ENCODE assay signal across 15 cellular contexts in the genomic region with DNA sequence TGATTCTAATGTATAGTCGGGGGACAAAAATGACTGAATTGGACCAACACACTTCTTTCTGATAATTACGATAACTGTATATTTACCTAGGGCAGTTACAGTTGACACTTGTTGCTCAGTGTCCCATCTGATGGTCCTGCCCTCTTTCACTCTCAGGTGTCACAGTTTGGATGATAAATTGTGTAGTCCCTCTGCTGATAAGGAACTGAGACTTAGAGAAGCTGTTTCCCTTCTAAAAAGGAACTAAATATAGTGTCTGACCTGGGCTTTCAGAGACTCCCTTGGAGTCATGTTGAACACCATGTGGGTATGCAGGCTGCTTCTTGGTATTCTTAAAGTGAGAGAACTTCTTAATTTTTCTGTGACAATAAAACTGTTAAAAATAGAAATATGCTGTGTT. TPM values are rescaled to one million over a fixed set of nuclear protein-coding genes. Genes with fewer than 3 reads are reported as not detected.
A peak's percentile ranks its signal among the peaks of the same experiment; 100 is the strongest.
DNase-seq lines count a peak whose midpoint lies in the region; ATAC-seq and TF ChIP-seq lines count a peak whose summit lies in the region.
"Had no signal": no experiment of that assay in that cellular context is flagged by ENCODE, and none has a peak within 500 bp of the region (broad histone marks: within the 10 kb centered on the region; RNA-seq: fewer than 3 reads in every experiment).

No MANE protein-coding gene starts in this region.

- no peaks in the 10 kb centered on the region for H3K9me3 ChIP-seq in MG63
- H3K9me3 ChIP-seq in colonic mucosa, result no peaks in the 10 kb centered on the region
- H3K9me3 ChIP-seq: ovary had no signal

- peaks cover 4 to 8% of the 10 kb centered on the region in 2 donors for H3K4me1 Mint-ChIP-seq in immature natural killer cell
- H3K4me1 Mint-ChIP-seq: activated CD4-positive, alpha-beta T cell treated with anti-CD3 and anti-CD28 coated beads, Interleukin-2, amount 10 ng/mL, durations not matched to agents 24 days and 14 days; activated naive CD4-positive, alpha-beta T cell treated with anti-CD3 and anti-CD28 coated beads, Interleukin-2, amount 50 U/mL, for 24 hours had no signal

- H3K27ac ChIP-seq in colonic mucosa, result no peak overlapping the region
- H3K27ac ChIP-seq: GM23248, KMS-11, ovary, SK-N-MC had no signal

- peaks cover 0 to 13% (median 2%) of the 10 kb centered on the region in 3 donors for H3K27me3 Mint-ChIP-seq in immature natural killer cell (ENCODE audit: low read depth in 3 of 3)
- H3K27me3 Mint-ChIP-seq: activated CD4-positive, alpha-beta T cell treated with anti-CD3 and anti-CD28 coated beads, Interleukin-2, amount 10 ng/mL, durations not matched to agents 24 days and 14 days; activated naive CD4-positive, alpha-beta T cell treated with anti-CD3 and anti-CD28 coated beads, Interleukin-2, amount 50 U/mL, for 24 hours had no signal

- H3K27ac Mint-ChIP-seq in immature natural killer cell, result no peak overlapping the region
- H3K27ac Mint-ChIP-seq: activated CD4-positive, alpha-beta T cell treated with anti-CD3 and anti-CD28 coated beads, Interleukin-2, amount 10 ng/mL, durations not matched to agents 24 days and 14 days; activated naive CD4-positive, alpha-beta T cell treated with anti-CD3 and anti-CD28 coated beads, Interleukin-2, amount 50 U/mL, for 24 hours had no signal

- peak; percentile 38 for DNase-seq in GM06990 (ENCODE audit: extremely low read depth, insufficient read length)
- no peak for DNase-seq in MG63
- DNase-seq in immature natural killer cell, result no peak
- DNase-seq in colonic mucosa, result no peak
- DNase-seq in effector CD4-positive, alpha-beta T cell, result no peak
- DNase-seq: activated CD4-positive, alpha-beta T cell treated with anti-CD3 and anti-CD28 coated beads, Interleukin-2, amount 10 ng/mL, durations not matched to agents 24 days and 14 days; GM23248; NCI-H446; ovary had no signal

- H3K9me3 Mint-ChIP-seq in immature natural killer cell, result peaks cover 0 to 2% (median 0%) of the 10 kb centered on the region in 6 donors
- H3K9me3 Mint-ChIP-seq: activated CD4-positive, alpha-beta T cell treated with anti-CD3 and anti-CD28 coated beads, Interleukin-2, amount 10 ng/mL, durations not matched to agents 24 days and 14 days had no signal

- TF ChIP-seq CTCF in GM06990 (IDR thresholded peaks at IDR 0.05; ENCODE audit: insufficient read depth, low read length, poor library complexity, severe bottlenecking), result no peak
- TF ChIP-seq CTCF in colonic mucosa (IDR thresholded peaks at IDR 0.05), result no peak

- H3K4me3 ChIP-seq in GM06990 (replicated peaks; ENCODE audit: low read depth, low read length) (no peak overlapping the region; the same call in 1 of the 2 replicates), MG63 (no peak overlapping the region), colonic mucosa (no peak overlapping the region)
- H3K4me3 ChIP-seq: GM23248, ovary, SK-N-MC had no signal

- intact Hi-C loops in colonic mucosa (cut with DNase I), result no loop called here

- no peaks in the 10 kb centered on the region for H3K36me3 ChIP-seq in GM06990 (ENCODE audit: control insufficient read depth, insufficient read depth, low read length)
- H3K36me3 ChIP-seq in MG63, result no peaks in the 10 kb centered on the region
- no peaks in the 10 kb centered on the region for H3K36me3 ChIP-seq in colonic mucosa
- H3K36me3 ChIP-seq: ovary had no signal

- H3K9ac ChIP-seq in colonic mucosa (ENCODE audit: low read depth in 2 of 2, low read length in 2 of 2), result no peak overlapping the region
- H3K9ac ChIP-seq: GM23248, KMS-11 had no signal

- H3K4me1 ChIP-seq in colonic mucosa, result no peaks in the 10 kb centered on the region

- H3K4me3 Mint-ChIP-seq in immature natural killer cell, result no peak overlapping the region
- H3K4me3 Mint-ChIP-seq: activated CD4-positive, alpha-beta T cell treated with anti-CD3 and anti-CD28 coated beads, Interleukin-2, amount 10 ng/mL, durations not matched to agents 24 days and 14 days; activated naive CD4-positive, alpha-beta T cell treated with anti-CD3 and anti-CD28 coated beads, Interleukin-2, amount 50 U/mL, for 24 hours had no signal

- peak; percentile 78 for ATAC-seq in GM19324 (IDR thresholded peaks at IDR 0.05; ENCODE audit: low FRiP score, unreplicated experiment)
- ATAC-seq in HG02610 (IDR thresholded peaks at IDR 0.05; ENCODE audit: unreplicated experiment), result peak; percentile 95
- ATAC-seq in HG03378 (IDR thresholded peaks at IDR 0.05; ENCODE audit: unreplicated experiment), result peak; percentile 97

- H3K36me3 Mint-ChIP-seq in immature natural killer cell, result no peaks in the 10 kb centered on the region

- H3K27me3 ChIP-seq in GM06990 (replicated peaks; ENCODE audit: control insufficient read depth, insufficient read depth, low read length), result no peaks in the 10 kb centered on the region
- no peaks in the 10 kb centered on the region for H3K27me3 ChIP-seq in MG63
- H3K27me3 ChIP-seq in colonic mucosa, result no peaks in the 10 kb centered on the region
- H3K27me3 ChIP-seq: ovary had no signal

RNA-seq across cellular contexts. Expression of a gene that starts 23.7 kb away (rescaled TPM):
- not detected in 2 replicates for total RNA-seq in MG63 (2014; rRNA removed; shearing (Covaris generic); ENCODE audit: low replicate concordance)
- polyA plus RNA-seq in immature natural killer cell, result 10 to 100 TPM in 2 of 3 donors, 1 to 10 TPM in 1; 2.9 to 18.1 (median 11.9) TPM
- 10 to 100 TPM; 28.9 to 29.5 TPM for total RNA-seq in colonic mucosa

Comparison
In these comparisons a context has a peak if more than half of its experiments do, and no peak if none do; other contexts are left out.
1. RNA of a gene that starts 23.7 kb away (total RNA-seq): 28.9 to 29.5 TPM in colonic mucosa; not detected in MG63; every median in the first group is over 10 times any median in the second.
2. Peak in every context shown above with its lines, with median percentiles within 50 percentile points of each other: ATAC-seq.